ENCODE assay signal across 29 cellular contexts in the genomic region with DNA sequence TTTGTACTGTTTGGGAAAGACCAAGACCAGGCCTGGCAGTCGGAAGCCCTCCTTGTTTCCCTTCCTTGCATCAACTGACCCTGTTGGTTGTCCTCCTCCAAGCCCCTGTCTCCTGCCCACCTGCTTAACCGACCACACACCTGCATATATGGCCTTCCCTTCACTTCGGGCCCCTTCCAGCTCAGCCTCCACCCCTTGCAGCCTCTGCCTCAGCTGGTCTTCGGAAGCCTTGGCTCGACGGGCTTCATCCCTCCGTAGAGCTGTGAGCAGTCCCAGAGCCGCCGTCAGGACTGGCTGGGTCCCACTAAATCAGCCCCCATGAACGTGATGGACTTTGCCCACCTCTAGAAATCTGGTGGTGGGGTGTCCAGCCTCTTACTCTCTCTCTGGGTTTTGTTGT. TPM values are rescaled to one million over a fixed set of nuclear protein-coding genes. Genes with fewer than 3 reads are reported as not detected.
"Had no signal": no experiment of that assay in that cellular context is flagged by ENCODE, and none has a peak within 500 bp of the region (broad histone marks: within the 10 kb centered on the region; RNA-seq: fewer than 3 reads in every experiment).

No MANE protein-coding gene starts in this region.

- H3K4me1 ChIP-seq: ascending aorta, Peyer's patch had no signal

- H3K36me3 ChIP-seq: ascending aorta, Peyer's patch had no signal

- FAIRE-seq: K562, TTC549 had no signal

- H3K4me3 Mint-ChIP-seq: activated B cell treated with CpG ODN at 0.5 μM for 24 hours; activated CD4-positive, alpha-beta memory T cell treated with anti-CD3 and anti-CD28 coated beads, Interleukin-2, amount 10 ng/mL, durations not matched to agents 7 days and 5 days; activated naive CD4-positive, alpha-beta T cell treated with anti-CD3 and anti-CD28 coated beads, Interleukin-2, amount 50 U/mL, for 24 hours; activated naive CD8-positive, alpha-beta T cell treated with anti-CD3 and anti-CD28 coated beads, Interleukin-2, amount 50 U/mL, for 24 hours; brain; central memory CD8-positive, alpha-beta T cell had no signal

- H3K27me3 Mint-ChIP-seq: activated B cell treated with CpG ODN at 0.5 μM for 24 hours; activated naive CD4-positive, alpha-beta T cell treated with anti-CD3 and anti-CD28 coated beads, Interleukin-2, amount 50 U/mL, for 24 hours; activated naive CD8-positive, alpha-beta T cell treated with anti-CD3 and anti-CD28 coated beads, Interleukin-2, amount 50 U/mL, for 24 hours had no signal

- H3K27ac Mint-ChIP-seq: activated B cell treated with CpG ODN at 0.5 μM for 24 hours; activated CD4-positive, alpha-beta memory T cell treated with anti-CD3 and anti-CD28 coated beads, Interleukin-2, amount 10 ng/mL, durations not matched to agents 7 days and 5 days; activated naive CD4-positive, alpha-beta T cell treated with anti-CD3 and anti-CD28 coated beads, Interleukin-2, amount 50 U/mL, for 24 hours; activated naive CD8-positive, alpha-beta T cell treated with anti-CD3 and anti-CD28 coated beads, Interleukin-2, amount 50 U/mL, for 24 hours; brain had no signal

- H3K9me3 ChIP-seq: ascending aorta, Peyer's patch had no signal

- H3K4me3 ChIP-seq: ascending aorta, K562, Peyer's patch had no signal

- H3K4me1 Mint-ChIP-seq: activated naive CD8-positive, alpha-beta T cell treated with anti-CD3 and anti-CD28 coated beads, Interleukin-2, amount 50 U/mL, for 24 hours; central memory CD8-positive, alpha-beta T cell had no signal

- H3K27me3 ChIP-seq: ascending aorta, Peyer's patch had no signal

- H3K27ac ChIP-seq: ascending aorta, Peyer's patch had no signal

- H3K9me3 Mint-ChIP-seq: activated B cell treated with CpG ODN at 0.5 μM for 24 hours; activated CD4-positive, alpha-beta memory T cell treated with anti-CD3 and anti-CD28 coated beads, Interleukin-2, amount 10 ng/mL, durations not matched to agents 7 days and 5 days; activated naive CD4-positive, alpha-beta T cell treated with anti-CD3 and anti-CD28 coated beads, Interleukin-2, amount 50 U/mL, for 24 hours; activated naive CD8-positive, alpha-beta T cell treated with anti-CD3 and anti-CD28 coated beads, Interleukin-2, amount 50 U/mL, for 24 hours; brain; central memory CD8-positive, alpha-beta T cell had no signal

- ATAC-seq: activated naive CD8-positive, alpha-beta T cell treated with anti-CD3 and anti-CD28 coated beads, Interleukin-2, amount 50 U/mL, for 24 hours; K562 had no signal

- H3K36me3 Mint-ChIP-seq: activated naive CD4-positive, alpha-beta T cell treated with anti-CD3 and anti-CD28 coated beads, Interleukin-2, amount 50 U/mL, for 24 hours; brain had no signal

- DNase-seq: activated B cell treated with CpG ODN at 0.5 μM for 24 hours; activated CD4-positive, alpha-beta memory T cell treated with anti-CD3 and anti-CD28 coated beads, Interleukin-2, amount 10 ng/mL, durations not matched to agents 7 days and 5 days; activated CD4-positive, alpha-beta T cell treated with anti-CD3 and anti-CD28 coated beads, Interleukin-2, amount 50 U/mL, for 1 hour; activated CD8-positive, alpha-beta memory T cell treated with anti-CD3 and anti-CD28 coated beads, Interleukin-2, amount 50 U/mL, for 48 hours; activated naive CD4-positive, alpha-beta T cell; activated naive CD8-positive, alpha-beta T cell treated with anti-CD3 and anti-CD28 coated beads, Interleukin-2, amount 50 U/mL, for 24 hours; activated T-cell treated with anti-CD3 and anti-CD28 coated beads, Interleukin-2, amount 50 U/mL, for 1 hour; amniotic stem cell; Karpas-422; MM.1S; NCI-H1105; NCI-H1436; NCI-H1694 treated with DMSO at 0.1 percent for 48 hours; NCI-H2029 treated with DMSO at 0.1 percent for 48 hours; NCI-H345; NCI-H510A; NCI-H526 treated with DMSO at 0.1 percent for 48 hours; NK-92 treated with Interleukin-12 subunit alpha and Interleukin-12 subunit beta, amount 100 ng/mL, for 24 hours; SHP77 treated with DMSO at 0.1 percent for 48 hours; T-helper 2 cell; T1000 had no signal

RNA-seq across cellular contexts. Expression of a gene that starts 8.4 kb away (rescaled TPM):
- total RNA-seq: ascending aorta, K562, SK-MEL-5 had no signal
- polyA plus RNA-seq: K562 had no signal

RNA-seq across cellular contexts. Expression of a gene that starts 44.8 kb away (rescaled TPM):
- total RNA-seq: activated B cell treated with CpG ODN at 0.5 μM for 24 hours; activated CD4-positive, alpha-beta memory T cell treated with anti-CD3 and anti-CD28 coated beads, Interleukin-2, amount 10 ng/mL, durations not matched to agents 7 days and 5 days; ascending aorta; Peyer's patch had no signal
